Comparison of ENCODE assay signal across 13 cellular contexts in the genomic region with DNA sequence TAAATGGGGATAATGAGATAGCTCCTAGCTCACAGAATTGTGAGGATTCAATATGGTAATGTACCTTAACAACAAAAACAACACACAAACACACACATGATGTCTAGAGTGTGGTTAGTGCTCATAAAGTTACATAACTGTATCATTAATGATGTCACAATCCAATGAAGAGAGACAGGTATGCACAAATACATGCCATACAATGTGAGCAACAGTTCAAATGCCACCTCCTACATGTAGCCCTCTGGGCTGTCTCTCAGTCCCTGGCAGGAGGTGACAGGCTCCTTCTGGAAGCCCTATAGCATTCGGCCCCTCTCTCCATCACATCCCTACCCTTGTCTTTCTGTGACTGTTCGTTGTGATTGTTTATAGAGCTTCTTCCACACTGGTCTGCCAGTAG. TPM values are rescaled to one million over a fixed set of nuclear protein-coding genes. Genes with fewer than 3 reads are reported as not detected.
DNase-seq lines count a peak whose midpoint lies in the region; ATAC-seq and TF ChIP-seq lines count a peak whose summit lies in the region.
"Had no signal": no experiment of that assay in that cellular context is flagged by ENCODE, and none has a peak within 500 bp of the region (broad histone marks: within the 10 kb centered on the region; RNA-seq: fewer than 3 reads in every experiment).

No MANE protein-coding gene starts in this region.

- no peak for ATAC-seq in natural killer cell
- no peak for ATAC-seq in natural killer cell treated with Interleukin-12 subunit alpha and Interleukin-12 subunit beta and Interleukin-15 and Interleukin-18, amount 100 ng/mL, for 72 hours

- H3K9ac ChIP-seq in neural progenitor cell: no peak overlapping the region

- H3K4me1 Mint-ChIP-seq in natural killer cell: peaks cover 10 to 16% of the 10 kb centered on the region in 2 donors
- peaks cover 17 to 21% of the 10 kb centered on the region in 2 donors for H3K4me1 Mint-ChIP-seq in natural killer cell treated with Interleukin-12 subunit alpha and Interleukin-12 subunit beta and Interleukin-15 and Interleukin-18, amount 100 ng/mL, for 72 hours (ENCODE audit: low read depth in 2 of 2)
- peaks cover 30% of the 10 kb centered on the region for H3K4me1 Mint-ChIP-seq in neural progenitor cell

- H3K27ac ChIP-seq in dorsolateral prefrontal cortex (peak overlapping the region in 55 of 59 donors; percentile 29 to 100 (median 97)), neural progenitor cell (no peak overlapping the region), transverse colon (no peak overlapping the region)

- peaks cover 37% of the 10 kb centered on the region for H3F3A ChIP-seq in neural progenitor cell (ENCODE audit: low read depth)

- no peak overlapping the region for H2AFZ ChIP-seq in neural progenitor cell (replicated peaks)

- no peaks in the 10 kb centered on the region for H3K79me2 ChIP-seq in neural progenitor cell (ENCODE audit: low read depth)

- H3K9me3 ChIP-seq in neural progenitor cell (ENCODE audit: low read depth): no peaks in the 10 kb centered on the region
- no peaks in the 10 kb centered on the region for H3K9me3 ChIP-seq in transverse colon
- H3K9me3 ChIP-seq: left ventricle myocardium inferior had no signal

- H3K4me3 Mint-ChIP-seq in natural killer cell (no peak overlapping the region), neural progenitor cell (no peak overlapping the region)
- no peak overlapping the region for H3K4me3 Mint-ChIP-seq in natural killer cell treated with Interleukin-12 subunit alpha and Interleukin-12 subunit beta and Interleukin-15 and Interleukin-18, amount 100 ng/mL, for 72 hours

- H3K27me3 ChIP-seq in dorsolateral prefrontal cortex: no peaks in the 10 kb centered on the region
- no peaks in the 10 kb centered on the region for H3K27me3 ChIP-seq in neural progenitor cell
- no peaks in the 10 kb centered on the region for H3K27me3 ChIP-seq in transverse colon

- H3K27ac Mint-ChIP-seq in natural killer cell: peak overlapping the region; percentile 33 to 48
- H3K27ac Mint-ChIP-seq in natural killer cell treated with Interleukin-12 subunit alpha and Interleukin-12 subunit beta and Interleukin-15 and Interleukin-18, amount 100 ng/mL, for 72 hours: peak overlapping the region in 1 of 2 donors; percentile 66
- peak overlapping the region; percentile 79 for H3K27ac Mint-ChIP-seq in neural progenitor cell

- no peak for TF ChIP-seq EP300 in transverse colon (IDR thresholded peaks at IDR 0.05; ENCODE audit: low read depth)

- in situ Hi-C loops in transverse colon (cut with MboI; ENCODE audit: low pct_ligation_motif_present in 1 of 4, low pct_unique_long_range_greater_than_20kb in 1 of 4, low sequenced_read_pairs in 3 of 4): no loop called here

- TF ChIP-seq CTCF in natural killer cell (IDR thresholded peaks at IDR 0.05) (no peak), dorsolateral prefrontal cortex (IDR thresholded peaks at IDR 0.05 in 54 of 56, conservative IDR thresholded peaks at IDR 0.05 in 2 of 56; ENCODE audit: low read depth in 1 of 56, partially characterized antibody in 56 of 56) (no peak), neural progenitor cell (IDR thresholded peaks at IDR 0.05) (no peak), transverse colon (IDR thresholded peaks at IDR 0.05) (no peak)

- H3K4me2 ChIP-seq in neural progenitor cell: no peak overlapping the region

- H3K27me3 Mint-ChIP-seq in natural killer cell (ENCODE audit: low read depth in 2 of 2): no peaks in the 10 kb centered on the region
- no peaks in the 10 kb centered on the region for H3K27me3 Mint-ChIP-seq in natural killer cell treated with Interleukin-12 subunit alpha and Interleukin-12 subunit beta and Interleukin-15 and Interleukin-18, amount 100 ng/mL, for 72 hours
- H3K27me3 Mint-ChIP-seq in neural progenitor cell (ENCODE audit: insufficient read depth, low read depth): peaks cover 6% of the 10 kb centered on the region

- no peaks in the 10 kb centered on the region for H3K36me3 ChIP-seq in neural progenitor cell
- no peaks in the 10 kb centered on the region for H3K36me3 ChIP-seq in transverse colon
- H3K36me3 ChIP-seq: left ventricle myocardium inferior had no signal

- H3K36me3 Mint-ChIP-seq in natural killer cell: no peaks in the 10 kb centered on the region
- no peaks in the 10 kb centered on the region for H3K36me3 Mint-ChIP-seq in natural killer cell treated with Interleukin-12 subunit alpha and Interleukin-12 subunit beta and Interleukin-15 and Interleukin-18, amount 100 ng/mL, for 72 hours
- no peaks in the 10 kb centered on the region for H3K36me3 Mint-ChIP-seq in neural progenitor cell

- 91% methylated on average over 2 of the region's 2 CpGs; no CpG with 5 or more reads in 1 of the 2 donors for WGBS in transverse colon (ENCODE audit: low coverage in 1 of 2), 2 donors

- H3K9me3 Mint-ChIP-seq in natural killer cell (no peaks in the 10 kb centered on the region), neural progenitor cell (no peaks in the 10 kb centered on the region)
- H3K9me3 Mint-ChIP-seq in natural killer cell treated with Interleukin-12 subunit alpha and Interleukin-12 subunit beta and Interleukin-15 and Interleukin-18, amount 100 ng/mL, for 72 hours: no peaks in the 10 kb centered on the region

- H3K4me3 ChIP-seq in dorsolateral prefrontal cortex: no peak overlapping the region
- no peak overlapping the region for H3K4me3 ChIP-seq in neural progenitor cell
- no peak overlapping the region for H3K4me3 ChIP-seq in transverse colon
- H3K4me3 ChIP-seq: left ventricle myocardium inferior had no signal

- intact Hi-C loops in natural killer cell (cut with micrococcal nuclease) (no loop called here), dorsolateral prefrontal cortex (cut with DNase I) (no loop called here), transverse colon (cut with DNase I; ENCODE audit: low total_unique reads) (loop anchor here (5.0 kb wide), 1 partner anchor 44 kb away; no protein-coding TSS in a partner anchor)

- TF ChIP-seq POLR2A in transverse colon (IDR thresholded peaks at IDR 0.05): no peak

- H3K4me1 ChIP-seq in neural progenitor cell (peaks cover 38% of the 10 kb centered on the region), transverse colon (peaks cover 23 to 37% (median 28%) of the 10 kb centered on the region in 4 donors)

- DNase-seq in natural killer cell (no peak), dorsolateral prefrontal cortex (no peak), neural progenitor cell (ENCODE audit: low spot score) (no peak), RPMI8226 (no peak), transverse colon (no peak), Ammon's horn (ENCODE audit: low spot score) (no peak), CD1c-positive myeloid dendritic cell (ENCODE audit: extremely low spot score) (no peak)
- no peak for DNase-seq in natural killer cell treated with Interleukin-12 subunit alpha and Interleukin-12 subunit beta and Interleukin-15 and Interleukin-18, amount 100 ng/mL, for 72 hours (ENCODE audit: low spot score)
- DNase-seq: activated CD4-positive, alpha-beta T cell treated with anti-CD3 and anti-CD28 coated beads, Interleukin-2, amount 50 U/mL, for 4 hours; activated naive CD4-positive, alpha-beta T cell treated with anti-CD3 and anti-CD28 coated beads, Interleukin-2, amount 50 U/mL, for 16 hours; left ventricle myocardium inferior; MM.1S; NCI-H2171 treated with DMSO at 0.1 percent for 48 hours had no signal

- H4K20me1 ChIP-seq in neural progenitor cell (ENCODE audit: low read depth): no peaks in the 10 kb centered on the region

RNA-seq across cellular contexts. Expression of a gene that starts 8.3 kb away (rescaled TPM):
- total RNA-seq in natural killer cell (10 to 100 TPM; 24.6 to 34.3 (median 32.4) TPM), dorsolateral prefrontal cortex (10 to 100 TPM in 117 of 120 experiments, 1 to 10 TPM in 3; 7.5 to 65.7 (median 19.8) TPM), neural progenitor cell (ENCODE audit: low replicate concordance) (5.0 and 14.3 TPM in 2 replicates), transverse colon (10 to 100 TPM; 26.8 to 87.2 (median 37.3) TPM)
- 10 to 100 TPM; 21.3 to 24.5 TPM for total RNA-seq in natural killer cell treated with Interleukin-12 subunit alpha and Interleukin-12 subunit beta and Interleukin-15 and Interleukin-18, amount 100 ng/mL, for 72 hours

RNA-seq across cellular contexts. Expression of a gene that starts 48.6 kb away (rescaled TPM):
- total RNA-seq in natural killer cell (100 to 1,000 TPM; 276 to 295 (median 291) TPM), dorsolateral prefrontal cortex (100 to 1,000 TPM; 134 to 326 (median 235) TPM), neural progenitor cell (ENCODE audit: low replicate concordance) (904 and 971 TPM in 2 replicates), transverse colon (100 to 1,000 TPM in 3 of 4 donors, 10 to 100 TPM in 1; 89.4 to 292 (median 217) TPM)
- 100 to 1,000 TPM; 271 to 340 TPM for total RNA-seq in natural killer cell treated with Interleukin-12 subunit alpha and Interleukin-12 subunit beta and Interleukin-15 and Interleukin-18, amount 100 ng/mL, for 72 hours

RNA-seq across cellular contexts. Expression of a gene that starts 53.7 kb away (rescaled TPM):
- 10 to 100 TPM; 23.0 to 28.7 (median 26.4) TPM for total RNA-seq in natural killer cell
- 10 to 100 TPM; 23.2 to 42.2 TPM for total RNA-seq in natural killer cell treated with Interleukin-12 subunit alpha and Interleukin-12 subunit beta and Interleukin-15 and Interleukin-18, amount 100 ng/mL, for 72 hours
- 10 to 100 TPM; 19.3 to 37.9 (median 27.8) TPM for total RNA-seq in dorsolateral prefrontal cortex
- 18.4 and 21.2 TPM in 2 replicates for total RNA-seq in neural progenitor cell (ENCODE audit: low replicate concordance)
- 10 to 100 TPM; 12.7 to 86.8 (median 40.6) TPM for total RNA-seq in transverse colon

RNA-seq across cellular contexts. Expression of a gene that starts 55.6 kb away (rescaled TPM):
- total RNA-seq in natural killer cell (not detected), dorsolateral prefrontal cortex (1 to 10 TPM in 69 of 120 experiments, under 1 TPM in 46, not detected in 5; 0.25 to 2.9 (median 1.1) TPM), neural progenitor cell (ENCODE audit: low replicate concordance) (0.26 and 0.46 TPM in 2 replicates), transverse colon (not detected)
- under 1 TPM in 1 of 2 donors, not detected in 1; 0.33 TPM for total RNA-seq in natural killer cell treated with Interleukin-12 subunit alpha and Interleukin-12 subunit beta and Interleukin-15 and Interleukin-18, amount 100 ng/mL, for 72 hours

RNA-seq across cellular contexts. Expression of a gene that starts 55.7 kb away (rescaled TPM):
- total RNA-seq in natural killer cell: 10 to 100 TPM; 38.7 to 40.6 (median 38.8) TPM
- 10 to 100 TPM; 65.2 to 96.3 TPM for total RNA-seq in natural killer cell treated with Interleukin-12 subunit alpha and Interleukin-12 subunit beta and Interleukin-15 and Interleukin-18, amount 100 ng/mL, for 72 hours
- total RNA-seq in dorsolateral prefrontal cortex: 100 to 1,000 TPM in 66 of 120 experiments, 10 to 100 TPM in 54; 64.4 to 251 (median 103) TPM
- total RNA-seq in neural progenitor cell (ENCODE audit: low replicate concordance): 75.5 and 76.1 TPM in 2 replicates
- 10 to 100 TPM in 3 of 4 donors, 1 to 10 TPM in 1; 7.6 to 65.5 (median 32.6) TPM for total RNA-seq in transverse colon

Comparison
In these comparisons a context has a peak if more than half of its experiments do, and no peak if none do; other contexts are left out.
1. H3K27ac ChIP-seq: peak in dorsolateral prefrontal cortex (55 of 59); none in neural progenitor cell (single experiment) and transverse colon (0 of 4).